ENCODE assay signal across 8 cellular contexts in genomic region chrX:154886069-154886788, GRCh38. TPM values are rescaled to one million over a fixed set of nuclear protein-coding genes. Genes with fewer than 3 reads are reported as not detected.
A peak's percentile ranks its signal among the peaks of the same experiment; 100 is the strongest.
DNase-seq lines count a peak whose midpoint lies in the region; ATAC-seq and TF ChIP-seq lines count a peak whose summit lies in the region.
"Not testable (repeated sequence)": the region's sequence is repeated elsewhere in the genome, so short reads cannot be mapped to it uniquely, and the experiment has no call there.

Gene F8A1 (plus strand): TSS chrX:154886355. CDS start chrX:154886375, 20 bp downstream.

- not testable (repeated sequence) for H2AFZ ChIP-seq in IMR-90 (replicated peaks; ENCODE audit: low read length, poor library complexity)

- not testable (repeated sequence) for H2BK20ac ChIP-seq in IMR-90 (ENCODE audit: low read depth, low read length)

- not testable (repeated sequence) for BruUV-seq in A673 (replicated peaks; lab: Mats Ljungman, UMichigan); IMR-90 (replicated peaks; lab: Mats Ljungman, UMichigan)

- POLR2A ChIA-PET in A673 (lab: Charles Lee; ENCODE audit: low non-redundant PET); IMR-90 (lab: Charles Lee; ENCODE audit: unreplicated experiment); activated CD4-positive, alpha-beta memory T cell treated with anti-CD3 and anti-CD28 coated beads for 36 hours (lab: Charles Lee): not testable (repeated sequence)

- not testable (repeated sequence) for H3K4me1 ChIP-seq in A673 (ENCODE audit: insufficient read depth, low read length, poor library complexity, severe bottlenecking); IMR-90 (ENCODE audit: control insufficient read depth, insufficient read depth, low read length); ascending aorta; right lobe of liver

- not testable (repeated sequence) for H4K5ac ChIP-seq in IMR-90 (ENCODE audit: low read depth, low read length)

- not testable (repeated sequence) for H3K9me1 ChIP-seq in IMR-90 (ENCODE audit: insufficient read depth, low read length)

- H3K9me3 ChIP-seq in A673 (ENCODE audit: low read depth, low read length, poor library complexity, severe bottlenecking); IMR-90 (ENCODE audit: control insufficient read depth, insufficient read depth, low read length); ascending aorta; right lobe of liver: not testable (repeated sequence)

- not testable (repeated sequence) for TF ChIP-seq CTCF in A673 (conservative IDR thresholded peaks at IDR 0.05; ENCODE audit: low read depth, low read length); IMR-90 (conservative IDR thresholded peaks at IDR 0.05; ENCODE audit: low read depth, low read length); ascending aorta (IDR thresholded peaks at IDR 0.05); right lobe of liver (IDR thresholded peaks at IDR 0.05)

- H4K91ac ChIP-seq in IMR-90 (ENCODE audit: insufficient read depth, low read depth, low read length): not testable (repeated sequence)

- not testable (repeated sequence) for H3K36me3 Mint-ChIP-seq in activated CD4-positive, alpha-beta memory T cell treated with anti-CD3 and anti-CD28 coated beads for 36 hours

- not testable (repeated sequence) for H3K27ac ChIP-seq in A673 (ENCODE audit: low read depth, low read length, poor library complexity, severe bottlenecking); IMR-90 (ENCODE audit: insufficient read depth, low read length); right lobe of liver
- peak within 1 kb of the TSS in 1 of 2 donors; percentile 37 for H3K27ac ChIP-seq in ascending aorta

- DNase-seq in A673 (ENCODE audit: low spot score); IMR-90: not testable (repeated sequence)
- DNase-seq in activated CD4-positive, alpha-beta memory T cell treated with anti-CD3 and anti-CD28 coated beads for 36 hours: peak; percentile 69
- peak in 1 of 2 donors; percentile 18 for DNase-seq in ascending aorta (ENCODE audit: low spot score in 2 of 2)
- DNase-seq in right lobe of liver: peak in 1 of 3 donors; percentile 27
- peak; percentile 6 to 26 for DNase-seq in stimulated activated CD4-positive, alpha-beta T cell treated with anti-CD3 and anti-CD28 coated beads, Interleukin-2, amount 100 ng/mL, for 48 hours

- H4K20me1 ChIP-seq in IMR-90 (ENCODE audit: insufficient read depth, low read length): not testable (repeated sequence)

- dilution Hi-C loops in IMR-90 (cut with HindIII; ENCODE audit: low sequenced_read_pairs, unreplicated experiment): not testable (repeated sequence)

- H2BK15ac ChIP-seq in IMR-90 (ENCODE audit: low read depth, low read length): not testable (repeated sequence)

- not testable (repeated sequence) for H3K9ac ChIP-seq in IMR-90 (ENCODE audit: low read depth, low read length)

- not testable (repeated sequence) for H3K79me1 ChIP-seq in IMR-90 (ENCODE audit: low read depth in 1 of 2, low read length in 2 of 2)

- CTCF ChIA-PET in A673 (lab: Charles Lee); IMR-90 (lab: Yijun Ruan, JAX); activated CD4-positive, alpha-beta memory T cell treated with anti-CD3 and anti-CD28 coated beads for 36 hours (lab: Charles Lee): not testable (repeated sequence)

- WGBS in IMR-90 (ENCODE audit: extremely low coverage in 2 of 2, insufficient read length in 1 of 2), 2 experiments: no CpG with 5 or more reads among the region's 91 CpGs
- no CpG with 5 or more reads among the region's 91 CpGs for WGBS in right lobe of liver (ENCODE audit: insufficient coverage, low coverage, low lambda C conversion rate, missing lambda C conversion rate)

- H3K18ac ChIP-seq in IMR-90 (ENCODE audit: low read depth, low read length): not testable (repeated sequence)

- not testable (repeated sequence) for H3K23ac ChIP-seq in IMR-90 (ENCODE audit: low read depth, low read length)

- H3K4me3 ChIP-seq in A673 (ENCODE audit: low read depth, low read length, poor library complexity, severe bottlenecking); IMR-90 (ENCODE audit: insufficient read depth, low read depth, low read length); right lobe of liver: not testable (repeated sequence)
- peak within 1 kb of the TSS in 1 of 2 donors; percentile 48 for H3K4me3 ChIP-seq in ascending aorta

- TF ChIP-seq POLR2A in IMR-90 (IDR thresholded peaks at IDR 0.05; ENCODE audit: low read depth, low read length); right lobe of liver (IDR thresholded peaks at IDR 0.05): not testable (repeated sequence)

- not testable (repeated sequence) for H3K4me2 ChIP-seq in IMR-90 (ENCODE audit: low read depth, low read length)

- H2AK5ac ChIP-seq in IMR-90 (ENCODE audit: low read depth, low read length): not testable (repeated sequence)

- not testable (repeated sequence) for H2AK9ac ChIP-seq in IMR-90 (replicated peaks; ENCODE audit: low read depth, low read length, poor library complexity)

- in situ Hi-C loops in IMR-90 (cut with MboI; ENCODE audit: low sequenced_read_pairs): not testable (repeated sequence)

- H3K27me3 ChIP-seq in A673 (replicated peaks; ENCODE audit: insufficient read depth, low read depth, low read length, poor library complexity); IMR-90 (ENCODE audit: control insufficient read depth, insufficient read depth, low read length); ascending aorta; right lobe of liver: not testable (repeated sequence)

- H3K56ac ChIP-seq in IMR-90 (ENCODE audit: extremely low read depth, insufficient read depth, low read length): not testable (repeated sequence)

- TF ChIP-seq RAD21 in IMR-90 (IDR thresholded peaks at IDR 0.05; ENCODE audit: low read length): not testable (repeated sequence)

- H2BK5ac ChIP-seq in IMR-90 (ENCODE audit: low read depth, low read length, poor library complexity, severe bottlenecking): not testable (repeated sequence)

- not testable (repeated sequence) for H3K27me3 Mint-ChIP-seq in activated CD4-positive, alpha-beta memory T cell treated with anti-CD3 and anti-CD28 coated beads for 36 hours

- not testable (repeated sequence) for H3K9me3 Mint-ChIP-seq in activated CD4-positive, alpha-beta memory T cell treated with anti-CD3 and anti-CD28 coated beads for 36 hours

- H4K8ac ChIP-seq in IMR-90 (ENCODE audit: low read depth in 2 of 2, low read length in 2 of 2): not testable (repeated sequence)

- H3K36me3 ChIP-seq in A673 (ENCODE audit: insufficient read depth, low read length, poor library complexity, severe bottlenecking); IMR-90 (ENCODE audit: control insufficient read depth, insufficient read depth, low read length); ascending aorta; right lobe of liver: not testable (repeated sequence)

- intact Hi-C loops in A673 (cut with micrococcal nuclease; ENCODE audit: unreplicated experiment); IMR-90 (cut with micrococcal nuclease); activated CD4-positive, alpha-beta memory T cell treated with anti-CD3 and anti-CD28 coated beads for 36 hours (cut with micrococcal nuclease); ascending aorta (cut with DNase I); right lobe of liver (cut with DNase I): not testable (repeated sequence)

- H3K4ac ChIP-seq in IMR-90 (ENCODE audit: low read depth, low read length): not testable (repeated sequence)

- H3K14ac ChIP-seq in IMR-90 (replicated peaks; ENCODE audit: low read depth, low read length): not testable (repeated sequence)

- not testable (repeated sequence) for H3K4me3 Mint-ChIP-seq in activated CD4-positive, alpha-beta memory T cell treated with anti-CD3 and anti-CD28 coated beads for 36 hours

- not testable (repeated sequence) for H2BK120ac ChIP-seq in IMR-90 (ENCODE audit: low read depth, low read length)

- peak; percentile 53 for ATAC-seq in GM19351 (IDR thresholded peaks at IDR 0.05; ENCODE audit: unreplicated experiment)
- peak; percentile 66 for ATAC-seq in HG02840 (IDR thresholded peaks at IDR 0.05; ENCODE audit: low FRiP score, unreplicated experiment)
- peak; percentile 83 for ATAC-seq in IMR-90 (ENCODE audit: low read depth)
- ATAC-seq in right lobe of liver: peak; percentile 75 to 87 (median 80)

- H3K27ac Mint-ChIP-seq in activated CD4-positive, alpha-beta memory T cell treated with anti-CD3 and anti-CD28 coated beads for 36 hours: not testable (repeated sequence)

- not testable (repeated sequence) for H3K4me1 Mint-ChIP-seq in activated CD4-positive, alpha-beta memory T cell treated with anti-CD3 and anti-CD28 coated beads for 36 hours (ENCODE audit: low read depth)

RNA-seq across cellular contexts. Expression of gene F8A1, which starts in this region (rescaled TPM):
- total RNA-seq in A673 (2021): 25.0 and 25.2 TPM in 2 replicates
- total RNA-seq in IMR-90 (2012; rRNA removed): 0.54 and 1.1 TPM in 2 replicates
- 7.7 and 8.3 TPM in 2 replicates for polyA plus RNA-seq in IMR-90 (2012; rRNA removed)
- polyA plus RNA-seq in IMR-90 (2012; cell fraction: cytosol; rRNA removed): 5.3 and 7.0 TPM in 2 replicates
- polyA plus RNA-seq in IMR-90 (2012; cell fraction: nucleus; rRNA removed; ENCODE audit: low replicate concordance): 1.5 and 1.8 TPM in 2 replicates
- total RNA-seq in activated CD4-positive, alpha-beta memory T cell treated with anti-CD3 and anti-CD28 coated beads for 36 hours: 10 to 100 TPM; 42.9 to 43.3 TPM
- total RNA-seq in ascending aorta: 77.0 TPM
- 10 to 100 TPM; 13.1 to 24.7 (median 17.6) TPM for total RNA-seq in right lobe of liver
